Comparison of ENCODE assay signal across 1 cellular context in genomic region chr9:97372580-97372979, GRCh38.
TF ChIP-seq lines count a peak whose summit lies in the region.

No MANE protein-coding gene starts in this region.

TF ChIP-seq in HepG2, 621 proteins besides CTCF, POLR2A, EP300 and RAD21 (continued from another document):
- TF ChIP-seq ZNF646 (CRISPR knock-in tag; IDR thresholded peaks at IDR 0.05) (no peak), SRSF9 (IDR thresholded peaks at IDR 0.05; ENCODE audit: borderline replicate concordance, insufficient read depth, low read depth, low read length, poor library complexity, severe bottlenecking) (no peak), RFXANK (CRISPR knock-in tag; IDR thresholded peaks at IDR 0.05) (no peak), SMAD9 (CRISPR knock-in tag; IDR thresholded peaks at IDR 0.05) (no peak), GATA4 (IDR thresholded peaks at IDR 0.05; ENCODE audit: borderline replicate concordance, low read depth) (no peak)
TF ChIP-seq in HepG2: peak in this region for 0.
